In the genomic region with DNA sequence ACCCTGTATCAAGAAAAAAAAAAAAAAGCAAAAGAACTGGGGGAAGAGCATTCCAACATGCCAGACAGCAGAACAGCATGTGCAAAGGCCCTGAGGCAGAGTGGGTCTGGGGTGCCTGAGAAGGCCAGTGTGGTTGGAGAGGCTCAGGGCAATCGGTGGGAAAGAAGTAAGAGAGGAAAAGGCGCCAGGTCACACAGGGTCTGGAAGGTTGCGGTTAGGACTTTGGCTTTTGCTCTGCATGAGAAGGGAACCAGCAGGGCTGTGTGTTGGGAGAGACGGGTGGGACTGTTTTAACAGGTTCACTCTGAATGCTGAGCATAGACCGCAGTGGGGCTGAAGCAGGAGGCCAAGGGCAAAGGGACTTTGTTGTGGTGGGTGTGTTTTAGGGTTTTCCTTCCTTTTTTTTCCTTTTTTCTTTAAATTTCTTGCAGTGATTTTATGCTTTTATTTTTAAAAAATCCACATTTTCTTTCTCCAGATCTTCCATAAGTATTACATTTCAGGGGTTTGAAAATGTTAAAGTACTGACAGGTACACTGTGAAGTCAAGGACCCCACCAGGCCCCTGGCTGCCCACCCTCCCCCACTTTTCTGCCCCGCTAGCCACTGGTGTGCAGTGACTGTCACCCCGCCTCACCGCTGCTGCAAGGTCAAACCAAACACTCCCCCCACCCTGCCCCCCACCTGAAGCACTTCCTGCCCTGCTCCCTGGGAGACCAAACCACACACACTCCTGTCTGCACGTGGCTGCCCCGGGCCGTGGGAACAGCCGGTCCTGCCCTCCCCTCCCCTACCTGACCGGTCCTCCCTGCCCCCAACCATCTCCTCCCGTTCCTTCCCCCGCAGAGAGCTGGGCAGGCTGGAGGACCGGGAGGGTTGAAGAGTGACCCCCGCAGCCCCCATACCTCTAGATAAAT, we compare ENCODE assay signal across 10 cellular contexts. TPM values are rescaled to one million over a fixed set of nuclear protein-coding genes. Genes with fewer than 3 reads are reported as not detected.
A peak's percentile ranks its signal among the peaks of the same experiment; 100 is the strongest.
DNase-seq lines count a peak whose midpoint lies in the region; ATAC-seq, FAIRE-seq and TF ChIP-seq lines count a peak whose summit lies in the region.
"Had no signal": no experiment of that assay in that cellular context is flagged by ENCODE, and none has a peak within 500 bp of the region (broad histone marks: within the 10 kb centered on the region; RNA-seq: fewer than 3 reads in every experiment).

No MANE protein-coding gene starts in this region.

- TF ChIP-seq POLR2A in body of pancreas (IDR thresholded peaks at IDR 0.05) (no peak), spleen (IDR thresholded peaks at IDR 0.05) (no peak), gastroesophageal sphincter (IDR thresholded peaks at IDR 0.05) (no peak)

- H3K36me3 ChIP-seq in PC-9 (ENCODE audit: low read depth) (no peaks in the 10 kb centered on the region), body of pancreas (replicated peaks in 1 of 2; ENCODE audit: insufficient read depth in 1 of 2, low read depth in 2 of 2) (no peaks in the 10 kb centered on the region), spleen (peaks cover 0 to 31% (median 0%) of the 10 kb centered on the region in 6 donors), gastroesophageal sphincter (no peaks in the 10 kb centered on the region)
- H3K36me3 ChIP-seq: esophagus squamous epithelium had no signal

- H4K20me1 ChIP-seq in PC-9 (ENCODE audit: insufficient read depth) = no peaks in the 10 kb centered on the region

- no peak for TF ChIP-seq EP300 in gastroesophageal sphincter (IDR thresholded peaks at IDR 0.05)

- H3K27ac ChIP-seq in PC-9 (no peak overlapping the region), body of pancreas (peak overlapping the region in 3 of 4 donors; percentile 40 to 71 (median 65)), spleen (peak overlapping the region in 7 of 8 donors; percentile 58 to 86 (median 73)), gastroesophageal sphincter (no peak overlapping the region)
- H3K27ac ChIP-seq: esophagus squamous epithelium had no signal

- H3K4me3 ChIP-seq in PC-9 = no peak overlapping the region
- H3K4me3 ChIP-seq in body of pancreas = no peak overlapping the region
- peak overlapping the region in 1 of 8 donors; percentile 43 for H3K4me3 ChIP-seq in spleen
- H3K4me3 ChIP-seq in gastroesophageal sphincter = no peak overlapping the region
- H3K4me3 ChIP-seq: esophagus squamous epithelium had no signal

- 26 to 35% methylated on average over 16 to 17 of the region's 17 CpGs for WGBS in body of pancreas, 2 donors
- 11 to 19% (median 15%) methylated on average over 17 of the region's 17 CpGs for WGBS in spleen, 5 donors
- WGBS in gastroesophageal sphincter (ENCODE audit: low coverage in 1 of 2), 2 donors = 66 to 76% methylated on average over 7 to 10 of the region's 17 CpGs

- no peak for DNase-seq in GM18507 (ENCODE audit: extremely low spot score, insufficient read length, low read depth)
- DNase-seq in PC-9 = no peak
- DNase-seq in body of pancreas = peak; percentile 49 to 76 (median 74)
- peak; percentile 88 for DNase-seq in spleen
- no peak for DNase-seq in frontal cortex (ENCODE audit: low spot score in 2 of 2)
- no peak for DNase-seq in AG20443 (ENCODE audit: low spot score)
- DNase-seq: esophagus squamous epithelium had no signal

- FAIRE-seq in GM18507 (lab: Jason Lieb, UNC) (peak; percentile 82), frontal cortex (lab: Jason Lieb, UNC) (no peak)

- H3K27me3 ChIP-seq in PC-9 (ENCODE audit: insufficient read depth, low read depth) (0 out of 2 replicates have a peak, but pooled peaks cover 3% of the 10 kb centered on the region), body of pancreas (no peaks in the 10 kb centered on the region), spleen (replicated peaks in 1 of 7) (no peaks in the 10 kb centered on the region), gastroesophageal sphincter (peaks cover 85% of the 10 kb centered on the region)

- POLR2A ChIA-PET in PC-9 (lab: Charles Lee; ENCODE audit: unreplicated experiment) = no interaction called here

- intact Hi-C loops in PC-9 (cut with micrococcal nuclease; ENCODE audit: unreplicated experiment) (no loop called here), body of pancreas (cut with DNase I) (no loop called here), spleen (cut with DNase I; ENCODE audit: low total_unique reads) (no loop called here)

- no peaks in the 10 kb centered on the region for H3K9me3 ChIP-seq in PC-9 (ENCODE audit: insufficient read depth, low read depth)
- no peaks in the 10 kb centered on the region for H3K9me3 ChIP-seq in body of pancreas
- no peaks in the 10 kb centered on the region for H3K9me3 ChIP-seq in spleen
- no peaks in the 10 kb centered on the region for H3K9me3 ChIP-seq in gastroesophageal sphincter
- H3K9me3 ChIP-seq: esophagus squamous epithelium had no signal

- no peak overlapping the region for H2AFZ ChIP-seq in PC-9

- H3K4me2 ChIP-seq in PC-9 = peak overlapping the region; percentile 16; the same call in 1 of the 2 replicates

- no peaks in the 10 kb centered on the region for H3K79me2 ChIP-seq in PC-9 (ENCODE audit: low read depth)

- no peaks in the 10 kb centered on the region for H3K9me2 ChIP-seq in PC-9 (ENCODE audit: insufficient read depth)

- ATAC-seq in body of pancreas = peak; percentile 87
- ATAC-seq in gastroesophageal sphincter = no peak
- no peak for ATAC-seq in GM21737 (IDR thresholded peaks at IDR 0.05; ENCODE audit: unreplicated experiment)
- ATAC-seq: Panc1 had no signal

- BruUV-seq in PC-9 (replicated peaks; lab: Mats Ljungman, UMichigan) = no TSS peak

- H3F3A ChIP-seq in PC-9 (ENCODE audit: insufficient read depth, low read depth) = no peaks in the 10 kb centered on the region; the same call in 1 of the 2 replicates

- CTCF ChIA-PET in PC-9 (lab: Charles Lee) = no interaction called here

- H3K4me1 ChIP-seq in PC-9 (replicated peaks; ENCODE audit: insufficient read depth) (no peaks in the 10 kb centered on the region), body of pancreas (peaks cover 15% of the 10 kb centered on the region), spleen (peaks cover 46 to 100% (median 91%) of the 10 kb centered on the region in 6 donors), gastroesophageal sphincter (no peaks in the 10 kb centered on the region)
- H3K4me1 ChIP-seq: esophagus squamous epithelium had no signal

- TF ChIP-seq CTCF in PC-9 (conservative IDR thresholded peaks at IDR 0.05) (no peak), body of pancreas (IDR thresholded peaks at IDR 0.05) (no peak), spleen (IDR thresholded peaks at IDR 0.05 in 8 of 11, conservative IDR thresholded peaks at IDR 0.05 in 3 of 11) (no peak), gastroesophageal sphincter (IDR thresholded peaks at IDR 0.05) (no peak)

RNA-seq across cellular contexts. Expression of a gene that starts 30.0 kb away (rescaled TPM):
- total RNA-seq in PC-9 (2021) (0.13 and 0.25 TPM in 2 replicates), body of pancreas (10 to 100 TPM; 11.9 to 17.5 TPM), spleen (100 to 1,000 TPM in 2 of 7 donors, 10 to 100 TPM in 5; 54.6 to 141 (median 76.1) TPM), gastroesophageal sphincter (1 to 10 TPM; 2.3 to 9.5 (median 5.3) TPM), frontal cortex (18.3 TPM)
- polyA plus RNA-seq in spleen = 100 to 1,000 TPM in 1 of 3 donors, 10 to 100 TPM in 2; 53.4 to 102 (median 96.7) TPM

RNA-seq across cellular contexts. Expression of a gene that starts 49.1 kb away (rescaled TPM):
- total RNA-seq in PC-9 (2021) (14.9 and 23.6 TPM in 2 replicates), body of pancreas (1 to 10 TPM in 1 of 2 donors, under 1 TPM in 1; 0.66 to 2.1 TPM), spleen (1 to 10 TPM in 1 of 7 donors, under 1 TPM in 4, not detected in 2; 0.13 to 1.7 (median 0.57) TPM), gastroesophageal sphincter (1 to 10 TPM in 1 of 4 donors, not detected in 3; 1.7 TPM), frontal cortex (4.9 TPM)
- polyA plus RNA-seq in spleen = 1 to 10 TPM in 1 of 3 donors, under 1 TPM in 2; 0.58 to 1.1 (median 0.91) TPM

Comparison
In these comparisons a context has a peak if more than half of its experiments do, and no peak if none do; other contexts are left out.
1. DNase-seq: peak in body of pancreas (4 of 4) and spleen (single experiment); none in GM18507 (single experiment), PC-9 (0 of 2), frontal cortex (0 of 2) and AG20443 (single experiment).
2. H3K27ac ChIP-seq: peak in body of pancreas (3 of 4) and spleen (7 of 8); none in PC-9 (single experiment) and gastroesophageal sphincter (0 of 4).